Comparison of ENCODE assay signal across 8 cellular contexts in genomic region chr11:71710071-71710704, GRCh38.
DNase-seq lines count a peak whose midpoint lies in the region; ATAC-seq, FAIRE-seq and TF ChIP-seq lines count a peak whose summit lies in the region.
"Not testable (repeated sequence)": the region's sequence is repeated elsewhere in the genome, so short reads cannot be mapped to it uniquely, and the experiment has no call there.

No MANE protein-coding gene starts in this region.

- H3K79me2 ChIP-seq in K562 (ENCODE audit: control insufficient read depth, insufficient read depth, low read length); fibroblast of lung (ENCODE audit: control insufficient read depth, insufficient read depth, low read length): not testable (repeated sequence)

- not testable (repeated sequence) for TF ChIP-seq CTCF in IMR-90 (conservative IDR thresholded peaks at IDR 0.05; ENCODE audit: low read depth, low read length); K562 (IDR thresholded peaks at IDR 0.05 in 2 of 3, conservative IDR thresholded peaks at IDR 0.05 in 1 of 3; ENCODE audit: insufficient read depth in 2 of 3, low read depth in 1 of 3, low read length in 3 of 3); fibroblast of lung (conservative IDR thresholded peaks at IDR 0.05 in 1 of 2, IDR thresholded peaks at IDR 0.05 in 1 of 2; ENCODE audit: low read depth in 1 of 2, low read length in 2 of 2)

- BruUV-seq in IMR-90 (replicated peaks; lab: Mats Ljungman, UMichigan); K562 (replicated peaks; lab: Mats Ljungman, UMichigan): not testable (repeated sequence)

- not testable (repeated sequence) for H2BK20ac ChIP-seq in IMR-90 (ENCODE audit: low read depth, low read length)

- not testable (repeated sequence) for H4K20me1 ChIP-seq in IMR-90 (ENCODE audit: insufficient read depth, low read length); K562 (replicated peaks; ENCODE audit: control insufficient read depth, insufficient read depth, low read length); fibroblast of lung (ENCODE audit: control insufficient read depth, extremely low read depth, insufficient read depth, low read length)

- H3K9me3 ChIP-seq in CD4-positive, alpha-beta memory T cell (ENCODE audit: control insufficient read depth in 1 of 2, low read length in 2 of 2); IMR-90 (ENCODE audit: control insufficient read depth, insufficient read depth, low read length); K562 (replicated peaks; ENCODE audit: control insufficient read depth, insufficient read depth, low read depth, low read length); fibroblast of lung (ENCODE audit: control insufficient read depth, insufficient read depth, low read depth, low read length): not testable (repeated sequence)

- not testable (repeated sequence) for H2BK120ac ChIP-seq in IMR-90 (ENCODE audit: low read depth, low read length)

- not testable (repeated sequence) for H3K23ac ChIP-seq in IMR-90 (ENCODE audit: low read depth, low read length)

- not testable (repeated sequence) for H3K9me1 ChIP-seq in IMR-90 (ENCODE audit: insufficient read depth, low read length); K562 (ENCODE audit: control insufficient read depth, insufficient read depth, low read length)

- POLR2A ChIA-PET in CD4-positive, alpha-beta memory T cell (lab: Charles Lee; ENCODE audit: partially characterized antibody); IMR-90 (lab: Charles Lee; ENCODE audit: unreplicated experiment): not testable (repeated sequence)
- POLR2A ChIA-PET in K562 (lab: Yijun Ruan, JAX), result interaction anchor here (1.5 kb wide), 1 partner anchor 10 kb away, joined by 4 read pairs; no protein-coding TSS in a partner anchor

- not testable (repeated sequence) for H3K36me3 Mint-ChIP-seq in CD4-positive, alpha-beta memory T cell; activated CD8-positive, alpha-beta memory T cell treated with anti-CD3 and anti-CD28 coated beads, Interleukin-2, amount 10 ng/mL, durations not matched to agents 7 days and 5 days

- H3K4me1 Mint-ChIP-seq in CD4-positive, alpha-beta memory T cell; activated CD8-positive, alpha-beta memory T cell treated with anti-CD3 and anti-CD28 coated beads, Interleukin-2, amount 10 ng/mL, durations not matched to agents 7 days and 5 days: not testable (repeated sequence)

- H2AK9ac ChIP-seq in IMR-90 (replicated peaks; ENCODE audit: low read depth, low read length, poor library complexity), result not testable (repeated sequence)

- H4K8ac ChIP-seq in IMR-90 (ENCODE audit: low read depth in 2 of 2, low read length in 2 of 2), result not testable (repeated sequence)

- H3K27ac ChIP-seq in CD4-positive, alpha-beta memory T cell (ENCODE audit: low read depth, low read length), result peak overlapping the region; percentile 59
- not testable (repeated sequence) for H3K27ac ChIP-seq in IMR-90 (ENCODE audit: insufficient read depth, low read length); fibroblast of lung (ENCODE audit: insufficient read depth, low read length)
- peak overlapping the region; percentile 47; the same call in 2 of the 3 replicates for H3K27ac ChIP-seq in K562 (ENCODE audit: extremely low read depth, low read depth, low read length)

- not testable (repeated sequence) for H3K18ac ChIP-seq in IMR-90 (ENCODE audit: low read depth, low read length)

- H3K27me3 Mint-ChIP-seq in CD4-positive, alpha-beta memory T cell, result not testable (repeated sequence)
- H3K27me3 Mint-ChIP-seq in activated CD8-positive, alpha-beta memory T cell treated with anti-CD3 and anti-CD28 coated beads, Interleukin-2, amount 10 ng/mL, durations not matched to agents 7 days and 5 days, result peaks cover 14% of the 10 kb centered on the region

- not testable (repeated sequence) for H3K9me3 Mint-ChIP-seq in CD4-positive, alpha-beta memory T cell; activated CD8-positive, alpha-beta memory T cell treated with anti-CD3 and anti-CD28 coated beads, Interleukin-2, amount 10 ng/mL, durations not matched to agents 7 days and 5 days (ENCODE audit: low read depth)

- H3K4me3 Mint-ChIP-seq in CD4-positive, alpha-beta memory T cell; activated CD8-positive, alpha-beta memory T cell treated with anti-CD3 and anti-CD28 coated beads, Interleukin-2, amount 10 ng/mL, durations not matched to agents 7 days and 5 days: not testable (repeated sequence)

- not testable (repeated sequence) for H2AK5ac ChIP-seq in IMR-90 (ENCODE audit: low read depth, low read length)

- in situ Hi-C loops in IMR-90 (cut with MboI; ENCODE audit: low sequenced_read_pairs); K562 (cut with MboI): not testable (repeated sequence)

- H2BK15ac ChIP-seq in IMR-90 (ENCODE audit: low read depth, low read length), result not testable (repeated sequence)

- dilution Hi-C loops in IMR-90 (cut with HindIII; ENCODE audit: low sequenced_read_pairs, unreplicated experiment), result not testable (repeated sequence)

- H3K4me2 ChIP-seq in IMR-90 (ENCODE audit: low read depth, low read length) (peak overlapping the region; percentile 40), K562 (ENCODE audit: insufficient read depth, low read length) (peak overlapping the region; percentile 37)
- not testable (repeated sequence) for H3K4me2 ChIP-seq in fibroblast of lung (ENCODE audit: extremely low read depth, insufficient read depth, low read length)

- TF ChIP-seq EP300 in K562 (IDR thresholded peaks at IDR 0.05; ENCODE audit: low read length), result not testable (repeated sequence)

- TF ChIP-seq POLR2A in IMR-90 (IDR thresholded peaks at IDR 0.05; ENCODE audit: low read depth, low read length); K562 (conservative IDR thresholded peaks at IDR 0.05): not testable (repeated sequence)

- H3K27me3 ChIP-seq in CD4-positive, alpha-beta memory T cell (ENCODE audit: insufficient read depth, low read length); IMR-90 (ENCODE audit: control insufficient read depth, insufficient read depth, low read length); K562 (ENCODE audit: control insufficient read depth in 2 of 2, insufficient read depth in 2 of 2, low read length in 2 of 2); fibroblast of lung (ENCODE audit: control insufficient read depth, insufficient read depth, low read length): not testable (repeated sequence)

- H3K27ac Mint-ChIP-seq in CD4-positive, alpha-beta memory T cell; activated CD8-positive, alpha-beta memory T cell treated with anti-CD3 and anti-CD28 coated beads, Interleukin-2, amount 10 ng/mL, durations not matched to agents 7 days and 5 days: not testable (repeated sequence)

- CTCF ChIA-PET in CD4-positive, alpha-beta memory T cell (lab: Charles Lee; ENCODE audit: partially characterized antibody); IMR-90 (lab: Yijun Ruan, JAX); K562 (lab: Yijun Ruan, JAX; ENCODE audit: low intra/inter-chr PET ratio): not testable (repeated sequence)
- CTCF ChIA-PET in activated CD8-positive, alpha-beta memory T cell treated with anti-CD3 and anti-CD28 coated beads, Interleukin-2, amount 10 ng/mL, durations not matched to agents 7 days and 5 days (lab: Charles Lee), result interaction anchor here (1.2 kb wide), 1 partner anchor 11 kb away, joined by 4 read pairs; no protein-coding TSS in a partner anchor

- H3K56ac ChIP-seq in IMR-90 (ENCODE audit: extremely low read depth, insufficient read depth, low read length), result not testable (repeated sequence)

- peak; percentile 67 to 84 (median 76) for DNase-seq in CD4-positive, alpha-beta memory T cell
- not testable (repeated sequence) for DNase-seq in IMR-90
- DNase-seq in T follicular helper cell (ENCODE audit: low read depth), result peak; percentile 62
- peak; percentile 48 for DNase-seq in activated CD8-positive, alpha-beta memory T cell treated with anti-CD3 and anti-CD28 coated beads, Interleukin-2, amount 10 ng/mL, durations not matched to agents 7 days and 5 days
- peak in 1 of 4 experiments; percentile 45 for DNase-seq in K562 (ENCODE audit: extremely low read depth in 1 of 4, low spot score in 3 of 4)
- DNase-seq in fibroblast of lung (ENCODE audit: low read depth in 2 of 2), result peak; percentile 3
- peak; percentile 35 for DNase-seq in mucosa of gallbladder (ENCODE audit: low spot score)
- peak; percentile 23 for DNase-seq in stimulated activated CD4-positive, alpha-beta T cell treated with anti-CD3 and anti-CD28 coated beads, Interleukin-15, amount 100 ng/mL, for 24 hours

- H3K4me1 ChIP-seq in CD4-positive, alpha-beta memory T cell (ENCODE audit: insufficient read depth, low read length), result peaks cover 18% of the 10 kb centered on the region
- not testable (repeated sequence) for H3K4me1 ChIP-seq in IMR-90 (ENCODE audit: control insufficient read depth, insufficient read depth, low read length); fibroblast of lung (ENCODE audit: control insufficient read depth, extremely low read depth, insufficient read depth, low read length)
- peaks cover 4 to 36% of the 10 kb centered on the region in 2 experiments; a peak in 3 of 5 replicates for H3K4me1 ChIP-seq in K562 (replicated peaks in 1 of 2; ENCODE audit: control insufficient read depth in 2 of 2, insufficient read depth in 2 of 2, low read length in 2 of 2)

- not testable (repeated sequence) for H3K9ac ChIP-seq in IMR-90 (ENCODE audit: low read depth, low read length); K562 (ENCODE audit: insufficient read depth in 1 of 2, low read depth in 2 of 2, low read length in 2 of 2); fibroblast of lung (ENCODE audit: insufficient read depth, low read length)

- not testable (repeated sequence) for FAIRE-seq in K562 (lab: Jason Lieb, UNC)

- 11% methylated on average over 3 of the region's 17 CpGs; no CpG with 5 or more reads in 1 of the 2 experiments for WGBS in IMR-90 (ENCODE audit: extremely low coverage in 2 of 2, insufficient read length in 1 of 2), 2 experiments
- WGBS in K562 (ENCODE audit: insufficient coverage, low coverage, missing lambda C conversion rate), result 25% methylated on average over 16 of the region's 17 CpGs

- not testable (repeated sequence) for H3K36me3 ChIP-seq in CD4-positive, alpha-beta memory T cell (ENCODE audit: insufficient read depth, low read length); IMR-90 (ENCODE audit: control insufficient read depth, insufficient read depth, low read length); K562 (ENCODE audit: control insufficient read depth, insufficient read depth, low read length); fibroblast of lung (ENCODE audit: control insufficient read depth, insufficient read depth, low read length)

- not testable (repeated sequence) for H4K91ac ChIP-seq in IMR-90 (ENCODE audit: insufficient read depth, low read depth, low read length)

- TF ChIP-seq RAD21 in IMR-90 (IDR thresholded peaks at IDR 0.05; ENCODE audit: low read length); K562 (CRISPR knock-in tag; conservative IDR thresholded peaks at IDR 0.05 in 1 of 2, IDR thresholded peaks at IDR 0.05 in 1 of 2): not testable (repeated sequence)

- H2AFZ ChIP-seq in IMR-90 (replicated peaks; ENCODE audit: low read length, poor library complexity); fibroblast of lung (ENCODE audit: low read length): not testable (repeated sequence)
- peak overlapping the region; percentile 64 for H2AFZ ChIP-seq in K562 (ENCODE audit: low read depth, low read length)

- H2BK5ac ChIP-seq in IMR-90 (ENCODE audit: low read depth, low read length, poor library complexity, severe bottlenecking), result not testable (repeated sequence)

- H3K14ac ChIP-seq in IMR-90 (replicated peaks; ENCODE audit: low read depth, low read length), result not testable (repeated sequence)

- intact Hi-C loops in CD4-positive, alpha-beta memory T cell (cut with micrococcal nuclease); IMR-90 (cut with micrococcal nuclease); K562 (cut with micrococcal nuclease): not testable (repeated sequence)

- H3K79me1 ChIP-seq in IMR-90 (ENCODE audit: low read depth in 1 of 2, low read length in 2 of 2), result not testable (repeated sequence)

- not testable (repeated sequence) for H3K4ac ChIP-seq in IMR-90 (ENCODE audit: low read depth, low read length)

- not testable (repeated sequence) for ATAC-seq in IMR-90 (ENCODE audit: low read depth); activated CD8-positive, alpha-beta memory T cell treated with anti-CD3 and anti-CD28 coated beads, Interleukin-2, amount 10 ng/mL, durations not matched to agents 7 days and 5 days; K562

- peak overlapping the region; percentile 24 to 43 for H3K4me3 ChIP-seq in CD4-positive, alpha-beta memory T cell (ENCODE audit: low read length in 2 of 2)
- H3K4me3 ChIP-seq in IMR-90 (ENCODE audit: insufficient read depth, low read depth, low read length); K562; fibroblast of lung (replicated peaks in 1 of 4; ENCODE audit: control extremely low read depth in 1 of 4, insufficient read depth in 1 of 4, low read depth in 3 of 4, low read length in 4 of 4): not testable (repeated sequence)

- not testable (repeated sequence) for H4K5ac ChIP-seq in IMR-90 (ENCODE audit: low read depth, low read length)
